10 cellular contexts compared by ENCODE assay signal in genomic region chr1:204437796-204438570, GRCh38. TPM values are rescaled to one million over a fixed set of nuclear protein-coding genes. Genes with fewer than 3 reads are reported as not detected.
DNase-seq lines count a peak whose midpoint lies in the region; ATAC-seq and TF ChIP-seq lines count a peak whose summit lies in the region.
"Had no signal": no experiment of that assay in that cellular context is flagged by ENCODE, and none has a peak within 500 bp of the region (broad histone marks: within the 10 kb centered on the region; RNA-seq: fewer than 3 reads in every experiment).

No MANE protein-coding gene starts in this region.

- TF ChIP-seq POLR2A in esophagus squamous epithelium (IDR thresholded peaks at IDR 0.05): no peak

- intact Hi-C loops in esophagus squamous epithelium (cut with DNase I): no loop called here

- no peaks in the 10 kb centered on the region for H3K79me2 ChIP-seq in smooth muscle cell (ENCODE audit: low read depth)

- peak; percentile 8 to 51 for DNase-seq in NCI-H2081 (lab: John Stamatoyannopoulos, UW)
- no peak for DNase-seq in NCI-H2081 treated with DMSO at 0.1 percent for 48 hours (lab: John Stamatoyannopoulos, UW)
- no peak for DNase-seq in RWPE2 (ENCODE audit: low spot score)
- DNase-seq in esophagus squamous epithelium (lab: John Stamatoyannopoulos, UW): no peak
- DNase-seq in smooth muscle cell (lab: John Stamatoyannopoulos, UW; ENCODE audit: unreplicated experiment): no peak
- DNase-seq in activated effector memory CD4-positive, alpha-beta T cell treated with Interleukin-2 at 50 U/mL for 16 hours: no peak
- no peak for DNase-seq in H4 (ENCODE audit: low spot score)
- DNase-seq in activated gamma-delta T cell treated with Interleukin-2 at 50 U/mL for 16 hours: no peak
- DNase-seq: NCI-H524 had no signal

- no peak for ATAC-seq in RWPE2 (ENCODE audit: low read depth)

- H4K20me1 ChIP-seq in smooth muscle cell (ENCODE audit: low read depth): peaks cover 4% of the 10 kb centered on the region

- H3K4me2 ChIP-seq in smooth muscle cell: peak overlapping the region; percentile 69

- H2AFZ ChIP-seq in smooth muscle cell (ENCODE audit: low read depth): no peak overlapping the region

- peak overlapping the region; percentile 69 for H3K9ac ChIP-seq in smooth muscle cell (ENCODE audit: low read depth)

- WGBS in esophagus squamous epithelium, 2 donors: 71 to 72% methylated on average over 8 of the region's 8 CpGs
- WGBS in smooth muscle cell (ENCODE audit: low lambda C conversion rate): 64% methylated on average over 8 of the region's 8 CpGs

- H3K4me3 ChIP-seq in RWPE2 (ENCODE audit: severe bottlenecking) (no peak overlapping the region), esophagus squamous epithelium (no peak overlapping the region), smooth muscle cell (no peak overlapping the region)

- H3K27me3 ChIP-seq in RWPE2 (ENCODE audit: insufficient read depth, poor library complexity, severe bottlenecking): no peaks in the 10 kb centered on the region
- no peaks in the 10 kb centered on the region for H3K27me3 ChIP-seq in esophagus squamous epithelium
- no peaks in the 10 kb centered on the region for H3K27me3 ChIP-seq in smooth muscle cell (ENCODE audit: low read depth)

- H3K27ac ChIP-seq in RWPE2 (ENCODE audit: poor library complexity, severe bottlenecking): peak overlapping the region; percentile 51
- peak overlapping the region; percentile 81 to 89 (median 86) for H3K27ac ChIP-seq in esophagus squamous epithelium
- H3K27ac ChIP-seq in smooth muscle cell (ENCODE audit: low read depth): peak overlapping the region; percentile 95
- H3K27ac ChIP-seq: 22Rv1 had no signal

- TF ChIP-seq CTCF in RWPE2 (IDR thresholded peaks at IDR 0.05; ENCODE audit: poor library complexity, severe bottlenecking) (no peak), esophagus squamous epithelium (IDR thresholded peaks at IDR 0.05) (no peak), smooth muscle cell (IDR thresholded peaks at IDR 0.05; ENCODE audit: borderline replicate concordance, insufficient read depth, poor library complexity, severe bottlenecking) (no peak)

- H3K36me3 ChIP-seq in RWPE2 (ENCODE audit: low read depth) (peaks cover 22% of the 10 kb centered on the region), esophagus squamous epithelium (peaks cover 11 to 78% (median 15%) of the 10 kb centered on the region in 3 donors), smooth muscle cell (ENCODE audit: low read depth) (no peaks in the 10 kb centered on the region)

- H3K4me1 ChIP-seq in RWPE2 (ENCODE audit: insufficient read depth, poor library complexity, severe bottlenecking) (peaks cover 20% of the 10 kb centered on the region), esophagus squamous epithelium (peaks cover 28 to 91% (median 56%) of the 10 kb centered on the region in 3 donors), smooth muscle cell (ENCODE audit: low read depth) (peaks cover 7% of the 10 kb centered on the region)

- peaks cover 24% of the 10 kb centered on the region for H3F3A ChIP-seq in smooth muscle cell (ENCODE audit: low read depth)

- H3K9me3 ChIP-seq in RWPE2 (ENCODE audit: severe bottlenecking): no peaks in the 10 kb centered on the region
- H3K9me3 ChIP-seq in esophagus squamous epithelium: no peaks in the 10 kb centered on the region
- H3K9me3 ChIP-seq in smooth muscle cell (replicated peaks; ENCODE audit: low read depth): no peaks in the 10 kb centered on the region

RNA-seq across cellular contexts. Expression of gene PPP1R15B, which starts 26.4 kb away (rescaled TPM):
- 10 to 100 TPM; 29.5 to 42.3 (median 34.0) TPM for total RNA-seq in esophagus squamous epithelium
- total RNA-seq in smooth muscle cell: 68.1 and 74.8 TPM in 2 replicates
- polyA plus RNA-seq in smooth muscle cell: 24.1 and 25.0 TPM in 2 replicates
- 17.9 and 19.2 TPM in 2 replicates for total RNA-seq in H4 (2014; rRNA removed; shearing (Covaris generic))

RNA-seq across cellular contexts. Expression of gene PIK3C2B, which starts 56.6 kb away (rescaled TPM):
- total RNA-seq in esophagus squamous epithelium: 10 to 100 TPM; 19.4 to 40.2 (median 21.3) TPM
- total RNA-seq in smooth muscle cell: 9.5 and 11.5 TPM in 2 replicates
- 3.0 and 5.0 TPM in 2 replicates for polyA plus RNA-seq in smooth muscle cell
- total RNA-seq in H4 (2014; rRNA removed; shearing (Covaris generic)): 2.4 and 3.4 TPM in 2 replicates

Comparison
In these comparisons a context has a peak if more than half of its experiments do, and no peak if none do; other contexts are left out.
1. DNase-seq: peak in NCI-H2081 (2 of 2); none in NCI-H2081 treated with DMSO at 0.1 percent for 48 hours (single experiment), RWPE2 (single experiment), esophagus squamous epithelium (single experiment), smooth muscle cell (single experiment), activated effector memory CD4-positive, alpha-beta T cell treated with Interleukin-2 at 50 U/mL for 16 hours (single experiment), H4 (single experiment) and activated gamma-delta T cell treated with Interleukin-2 at 50 U/mL for 16 hours (single experiment).
2. Peak in every context shown above with its lines, with median percentiles within 50 percentile points of each other: H3K27ac ChIP-seq.